Comparison of ENCODE assay signal across 1 cellular context in genomic region chr17:75131278-75132017, GRCh38.
A peak's percentile ranks its signal among the peaks of the same experiment; 100 is the strongest.
TF ChIP-seq lines count a peak whose summit lies in the region.

Gene NT5C (minus strand): TSS chr17:75131742. CDS start chr17:75131707, 35 bp downstream.

TF ChIP-seq in K562, 482 proteins besides CTCF, POLR2A, EP300 and RAD21 (continued from another document and continues in another):
- TF ChIP-seq ZNF592 (IDR thresholded peaks at IDR 0.05) (peak; percentile 94), FOS (IDR thresholded peaks at IDR 0.05; ENCODE audit: extremely low read depth, insufficient read length) (no peak), YBX1 (IDR thresholded peaks at IDR 0.05) (no peak), ZNF589 (CRISPR knock-in tag; IDR thresholded peaks at IDR 0.05; ENCODE audit: low read depth) (0 out of 2 replicates have a peak, but pooled peaks have one; percentile 45), POLR2AphosphoS2 (IDR thresholded peaks at IDR 0.05; ENCODE audit: low read length) (peak; percentile 83; the same call in 1 of the 2 replicates), MTA3 (IDR thresholded peaks at IDR 0.05; ENCODE audit: borderline replicate concordance) (peak; percentile 93), E2F1 (CRISPR knock-in tag; IDR thresholded peaks at IDR 0.05) (no peak; the same call in none of the 2 replicates), PKNOX1 (IDR thresholded peaks at IDR 0.05) (no peak), SOX6 (IDR thresholded peaks at IDR 0.05) (0 out of 2 replicates have a peak, but pooled peaks have one; percentile 60), RBM14 (IDR thresholded peaks at IDR 0.05; ENCODE audit: borderline replicate concordance, insufficient read depth, low read depth, low read length) (0 out of 2 replicates have a peak, but pooled peaks have one; percentile 52), ZNF175 (CRISPR knock-in tag; IDR thresholded peaks at IDR 0.05; ENCODE audit: low read depth) (peak; percentile 46; the same call in 1 of the 2 replicates), ZNF830 (CRISPR knock-in tag; IDR thresholded peaks at IDR 0.05) (0 out of 2 replicates have a peak, but pooled peaks have one; percentile 41), THRA (IDR thresholded peaks at IDR 0.05) (no peak), HDAC1 (IDR thresholded peaks at IDR 0.05) (peak; percentile 12 to 80; a peak in 3 of 4 replicates), ZNF134 (CRISPR knock-in tag; conservative IDR thresholded peaks at IDR 0.05) (0 out of 2 replicates have a peak, but pooled peaks have one; percentile 37), U2AF1 (optimal IDR thresholded peaks at IDR 0.05; ENCODE audit: low read depth, low read length) (peak; percentile 95), ZNF668 (CRISPR knock-in tag; IDR thresholded peaks at IDR 0.05) (no peak), ERF (CRISPR knock-in tag; IDR thresholded peaks at IDR 0.05) (peak; percentile 98), RB1 (IDR thresholded peaks at IDR 0.05; ENCODE audit: low read depth) (peak; percentile 96), CCNT2 (IDR thresholded peaks at IDR 0.05; ENCODE audit: borderline replicate concordance, extremely low read depth, insufficient read length, low read depth, low read length) (peak; percentile 69), CBX2 (IDR thresholded peaks at IDR 0.05; ENCODE audit: insufficient read depth, low read length, poor library complexity, severe bottlenecking) (no peak), GABPB1 (CRISPR knock-in tag; IDR thresholded peaks at IDR 0.05) (peak; percentile 83), HDAC2 (IDR thresholded peaks at IDR 0.05) (no peak), PRPF4 (IDR thresholded peaks at IDR 0.05; ENCODE audit: insufficient read depth, low read depth, low read length, poor library complexity, severe bottlenecking) (peak; percentile 33)
- TF ChIP-seq, protein P1, sequence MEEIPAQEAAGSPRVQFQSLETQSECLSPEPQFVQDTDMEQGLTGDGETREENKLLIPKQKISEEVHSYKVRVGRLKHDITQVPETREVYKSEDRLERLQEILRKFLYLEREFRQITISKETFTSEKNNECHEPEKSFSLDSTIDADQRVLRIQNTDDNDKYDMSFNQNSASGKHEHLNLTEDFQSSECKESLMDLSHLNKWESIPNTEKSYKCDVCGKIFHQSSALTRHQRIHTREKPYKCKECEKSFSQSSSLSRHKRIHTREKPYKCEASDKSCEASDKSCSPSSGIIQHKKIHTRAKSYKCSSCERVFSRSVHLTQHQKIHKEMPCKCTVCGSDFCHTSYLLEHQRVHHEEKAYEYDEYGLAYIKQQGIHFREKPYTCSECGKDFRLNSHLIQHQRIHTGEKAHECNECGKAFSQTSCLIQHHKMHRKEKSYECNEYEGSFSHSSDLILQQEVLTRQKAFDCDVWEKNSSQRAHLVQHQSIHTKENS (CRISPR knock-in tag; IDR thresholded peaks at IDR 0.05) = no peak
- TF ChIP-seq, protein P2, sequence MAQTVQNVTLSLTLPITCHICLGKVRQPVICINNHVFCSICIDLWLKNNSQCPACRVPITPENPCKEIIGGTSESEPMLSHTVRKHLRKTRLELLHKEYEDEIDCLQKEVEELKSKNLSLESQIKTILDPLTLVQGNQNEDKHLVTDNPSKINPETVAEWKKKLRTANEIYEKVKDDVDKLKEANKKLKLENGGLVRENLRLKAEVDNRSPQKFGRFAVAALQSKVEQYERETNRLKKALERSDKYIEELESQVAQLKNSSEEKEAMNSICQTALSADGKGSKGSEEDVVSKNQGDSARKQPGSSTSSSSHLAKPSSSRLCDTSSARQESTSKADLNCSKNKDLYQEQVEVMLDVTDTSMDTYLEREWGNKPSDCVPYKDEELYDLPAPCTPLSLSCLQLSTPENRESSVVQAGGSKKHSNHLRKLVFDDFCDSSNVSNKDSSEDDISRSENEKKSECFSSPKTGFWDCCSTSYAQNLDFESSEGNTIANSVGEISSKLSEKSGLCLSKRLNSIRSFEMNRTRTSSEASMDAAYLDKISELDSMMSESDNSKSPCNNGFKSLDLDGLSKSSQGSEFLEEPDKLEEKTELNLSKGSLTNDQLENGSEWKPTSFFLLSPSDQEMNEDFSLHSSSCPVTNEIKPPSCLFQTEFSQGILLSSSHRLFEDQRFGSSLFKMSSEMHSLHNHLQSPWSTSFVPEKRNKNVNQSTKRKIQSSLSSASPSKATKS (CRISPR knock-in tag; IDR thresholded peaks at IDR 0.05) = no peak
- TF ChIP-seq, protein P3, sequence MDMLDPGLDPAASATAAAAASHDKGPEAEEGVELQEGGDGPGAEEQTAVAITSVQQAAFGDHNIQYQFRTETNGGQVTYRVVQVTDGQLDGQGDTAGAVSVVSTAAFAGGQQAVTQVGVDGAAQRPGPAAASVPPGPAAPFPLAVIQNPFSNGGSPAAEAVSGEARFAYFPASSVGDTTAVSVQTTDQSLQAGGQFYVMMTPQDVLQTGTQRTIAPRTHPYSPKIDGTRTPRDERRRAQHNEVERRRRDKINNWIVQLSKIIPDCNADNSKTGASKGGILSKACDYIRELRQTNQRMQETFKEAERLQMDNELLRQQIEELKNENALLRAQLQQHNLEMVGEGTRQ (CRISPR knock-in tag; IDR thresholded peaks at IDR 0.05) = peak; percentile 24; the same call in 1 of the 2 replicates
- TF ChIP-seq, protein P4, sequence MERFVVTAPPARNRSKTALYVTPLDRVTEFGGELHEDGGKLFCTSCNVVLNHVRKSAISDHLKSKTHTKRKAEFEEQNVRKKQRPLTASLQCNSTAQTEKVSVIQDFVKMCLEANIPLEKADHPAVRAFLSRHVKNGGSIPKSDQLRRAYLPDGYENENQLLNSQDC (CRISPR knock-in tag; IDR thresholded peaks at IDR 0.05) = 0 out of 2 replicates have a peak, but pooled peaks have one; percentile 6
- TF ChIP-seq, protein P5, sequence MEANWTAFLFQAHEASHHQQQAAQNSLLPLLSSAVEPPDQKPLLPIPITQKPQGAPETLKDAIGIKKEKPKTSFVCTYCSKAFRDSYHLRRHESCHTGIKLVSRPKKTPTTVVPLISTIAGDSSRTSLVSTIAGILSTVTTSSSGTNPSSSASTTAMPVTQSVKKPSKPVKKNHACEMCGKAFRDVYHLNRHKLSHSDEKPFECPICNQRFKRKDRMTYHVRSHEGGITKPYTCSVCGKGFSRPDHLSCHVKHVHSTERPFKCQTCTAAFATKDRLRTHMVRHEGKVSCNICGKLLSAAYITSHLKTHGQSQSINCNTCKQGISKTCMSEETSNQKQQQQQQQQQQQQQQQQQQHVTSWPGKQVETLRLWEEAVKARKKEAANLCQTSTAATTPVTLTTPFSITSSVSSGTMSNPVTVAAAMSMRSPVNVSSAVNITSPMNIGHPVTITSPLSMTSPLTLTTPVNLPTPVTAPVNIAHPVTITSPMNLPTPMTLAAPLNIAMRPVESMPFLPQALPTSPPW (CRISPR knock-in tag; IDR thresholded peaks at IDR 0.05) = peak; percentile 75
- TF ChIP-seq, protein P6, sequence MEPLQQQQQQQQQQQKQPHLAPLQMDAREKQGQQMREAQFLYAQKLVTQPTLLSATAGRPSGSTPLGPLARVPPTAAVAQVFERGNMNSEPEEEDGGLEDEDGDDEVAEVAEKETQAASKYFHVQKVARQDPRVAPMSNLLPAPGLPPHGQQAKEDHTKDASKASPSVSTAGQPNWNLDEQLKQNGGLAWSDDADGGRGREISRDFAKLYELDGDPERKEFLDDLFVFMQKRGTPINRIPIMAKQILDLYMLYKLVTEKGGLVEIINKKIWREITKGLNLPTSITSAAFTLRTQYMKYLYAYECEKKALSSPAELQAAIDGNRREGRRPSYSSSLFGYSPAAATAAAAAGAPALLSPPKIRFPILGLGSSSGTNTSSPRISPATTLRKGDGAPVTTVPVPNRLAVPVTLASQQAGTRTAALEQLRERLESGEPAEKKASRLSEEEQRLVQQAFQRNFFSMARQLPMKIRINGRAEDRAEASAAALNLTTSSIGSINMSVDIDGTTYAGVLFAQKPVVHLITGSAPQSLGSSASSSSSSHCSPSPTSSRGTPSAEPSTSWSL (CRISPR knock-in tag; IDR thresholded peaks at IDR 0.05; ENCODE audit: borderline replicate concordance) = peak; percentile 9; the same call in 1 of the 2 replicates
- TF ChIP-seq, protein P7, sequence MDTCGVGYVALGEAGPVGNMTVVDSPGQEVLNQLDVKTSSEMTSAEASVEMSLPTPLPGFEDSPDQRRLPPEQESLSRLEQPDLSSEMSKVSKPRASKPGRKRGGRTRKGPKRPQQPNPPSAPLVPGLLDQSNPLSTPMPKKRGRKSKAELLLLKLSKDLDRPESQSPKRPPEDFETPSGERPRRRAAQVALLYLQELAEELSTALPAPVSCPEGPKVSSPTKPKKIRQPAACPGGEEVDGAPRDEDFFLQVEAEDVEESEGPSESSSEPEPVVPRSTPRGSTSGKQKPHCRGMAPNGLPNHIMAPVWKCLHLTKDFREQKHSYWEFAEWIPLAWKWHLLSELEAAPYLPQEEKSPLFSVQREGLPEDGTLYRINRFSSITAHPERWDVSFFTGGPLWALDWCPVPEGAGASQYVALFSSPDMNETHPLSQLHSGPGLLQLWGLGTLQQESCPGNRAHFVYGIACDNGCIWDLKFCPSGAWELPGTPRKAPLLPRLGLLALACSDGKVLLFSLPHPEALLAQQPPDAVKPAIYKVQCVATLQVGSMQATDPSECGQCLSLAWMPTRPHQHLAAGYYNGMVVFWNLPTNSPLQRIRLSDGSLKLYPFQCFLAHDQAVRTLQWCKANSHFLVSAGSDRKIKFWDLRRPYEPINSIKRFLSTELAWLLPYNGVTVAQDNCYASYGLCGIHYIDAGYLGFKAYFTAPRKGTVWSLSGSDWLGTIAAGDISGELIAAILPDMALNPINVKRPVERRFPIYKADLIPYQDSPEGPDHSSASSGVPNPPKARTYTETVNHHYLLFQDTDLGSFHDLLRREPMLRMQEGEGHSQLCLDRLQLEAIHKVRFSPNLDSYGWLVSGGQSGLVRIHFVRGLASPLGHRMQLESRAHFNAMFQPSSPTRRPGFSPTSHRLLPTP (IDR thresholded peaks at IDR 0.05; ENCODE audit: borderline replicate concordance, extremely low read depth, insufficient read length) = no peak
